In the genomic region with DNA sequence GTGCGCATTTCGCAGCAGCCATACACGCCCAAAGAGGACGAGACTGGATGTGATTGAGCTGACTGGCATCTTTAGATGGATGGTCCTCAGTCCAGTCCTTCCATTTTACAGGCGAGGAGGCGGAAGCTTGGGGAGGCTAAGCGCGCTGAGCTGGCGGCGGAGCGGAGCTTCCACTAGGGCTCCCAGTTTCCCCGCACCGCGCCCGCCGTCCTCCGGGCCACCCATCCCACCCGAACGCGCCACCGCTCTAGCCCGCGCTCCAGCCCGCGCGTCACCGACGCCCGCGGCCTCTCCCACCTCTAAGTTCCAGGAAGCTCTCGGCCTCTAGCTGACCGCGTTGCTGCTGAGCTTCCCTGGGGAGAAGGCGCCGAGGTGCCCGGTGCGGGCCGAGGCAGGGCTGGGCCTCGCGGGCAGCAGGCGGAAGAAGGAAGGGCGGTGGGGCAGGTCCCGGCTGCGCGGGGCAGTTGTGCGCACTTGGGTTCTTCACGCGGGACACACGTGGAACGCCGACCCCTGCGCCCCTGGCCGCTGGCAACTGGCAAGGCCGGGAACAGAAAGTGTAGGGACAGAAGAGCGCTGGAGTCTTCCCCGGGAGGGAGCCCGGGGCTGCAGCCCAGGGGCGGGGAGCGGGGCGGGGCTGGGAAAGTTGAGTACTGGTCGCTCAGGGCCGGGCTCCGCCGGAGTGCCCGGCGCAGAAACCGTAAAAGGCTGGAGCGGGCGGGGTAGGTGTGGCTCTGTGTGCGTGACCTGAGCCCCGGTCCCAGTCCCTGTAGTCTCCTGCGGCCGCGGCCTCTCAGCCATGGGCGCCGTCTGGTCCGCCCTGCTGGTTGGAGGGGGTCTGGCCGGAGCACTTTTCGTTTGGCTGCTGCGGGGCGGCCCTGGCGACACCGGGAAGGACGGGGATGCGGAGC, we compare ENCODE assay signal across 8 cellular contexts. TPM values are rescaled to one million over a fixed set of nuclear protein-coding genes. Genes with fewer than 3 reads are reported as not detected.
DNase-seq lines count a peak whose midpoint lies in the region; ATAC-seq and TF ChIP-seq lines count a peak whose summit lies in the region.

TSS of gene STBD1 (plus strand) at position 763 of the 911 bp plus-strand sequence. CDS start at position 800, 37 bp downstream.

- H3K79me2 ChIP-seq in fibroblast of lung (ENCODE audit: control insufficient read depth, insufficient read depth, low read length), result peaks cover 11% of the 10 kb centered on the region

- H3K27ac Mint-ChIP-seq in activated T-cell treated with anti-CD3 and anti-CD28 coated beads, Interleukin-2, amount 50 U/mL, for 24 hours, result peak within 1 kb of the TSS; percentile 39

- TF ChIP-seq CTCF in AG09319 (IDR thresholded peaks at IDR 0.05; ENCODE audit: low read depth, low read length) (no peak), fibroblast of lung (conservative IDR thresholded peaks at IDR 0.05 in 1 of 2, IDR thresholded peaks at IDR 0.05 in 1 of 2; ENCODE audit: low read depth in 1 of 2, low read length in 2 of 2) (no peak), thoracic aorta (IDR thresholded peaks at IDR 0.05) (no peak)

- H3K9ac ChIP-seq in fibroblast of lung (ENCODE audit: insufficient read depth, low read length) (peak within 1 kb of the TSS; percentile 72), mucosa of stomach (ENCODE audit: low read length) (peak within 1 kb of the TSS; percentile 92)

- no peaks in the 10 kb centered on the region for H3K27me3 ChIP-seq in fibroblast of lung (ENCODE audit: control insufficient read depth, insufficient read depth, low read length)
- no peaks in the 10 kb centered on the region for H3K27me3 ChIP-seq in mucosa of stomach (ENCODE audit: control insufficient read depth, insufficient read depth, low read length)
- no peaks in the 10 kb centered on the region for H3K27me3 ChIP-seq in thoracic aorta (replicated peaks; ENCODE audit: insufficient read depth)

- peaks cover 27% of the 10 kb centered on the region for H3K27me3 Mint-ChIP-seq in activated T-cell treated with anti-CD3 and anti-CD28 coated beads, Interleukin-2, amount 50 U/mL, for 24 hours

- H3K4me3 Mint-ChIP-seq in activated T-cell treated with anti-CD3 and anti-CD28 coated beads, Interleukin-2, amount 50 U/mL, for 24 hours, result peak within 1 kb of the TSS; percentile 75

- H3K27ac ChIP-seq in fibroblast of lung (ENCODE audit: insufficient read depth, low read length) (peak within 1 kb of the TSS; percentile 81), thoracic aorta (peak within 1 kb of the TSS; percentile 88 to 89)

- H3K4me3 ChIP-seq in fibroblast of lung (replicated peaks in 1 of 4; ENCODE audit: control extremely low read depth in 1 of 4, insufficient read depth in 1 of 4, low read depth in 3 of 4, low read length in 4 of 4), result peak within 1 kb of the TSS; percentile 82 to 96 (median 89)
- peak within 1 kb of the TSS; percentile 85 for H3K4me3 ChIP-seq in mucosa of stomach (ENCODE audit: low read length)
- peak within 1 kb of the TSS; percentile 94 for H3K4me3 ChIP-seq in thoracic aorta

- ATAC-seq in GM19023 (IDR thresholded peaks at IDR 0.05; ENCODE audit: unreplicated experiment), result peak; percentile 46
- peak; percentile 75 for ATAC-seq in thoracic aorta (ENCODE audit: insufficient number of reproducible peaks, low FRiP score, low read depth)
- ATAC-seq in HG02798 (IDR thresholded peaks at IDR 0.05; ENCODE audit: poor library complexity, unreplicated experiment), result no peak

- peaks cover 36% of the 10 kb centered on the region for H3K4me1 Mint-ChIP-seq in activated T-cell treated with anti-CD3 and anti-CD28 coated beads, Interleukin-2, amount 50 U/mL, for 24 hours (ENCODE audit: low read depth)

- no peaks in the 10 kb centered on the region for H3K9me3 Mint-ChIP-seq in activated T-cell treated with anti-CD3 and anti-CD28 coated beads, Interleukin-2, amount 50 U/mL, for 24 hours

- H3K36me3 ChIP-seq in fibroblast of lung (ENCODE audit: control insufficient read depth, insufficient read depth, low read length) (peaks cover 1% of the 10 kb centered on the region), mucosa of stomach (ENCODE audit: control insufficient read depth, insufficient read depth, low read length) (no peaks in the 10 kb centered on the region), thoracic aorta (peaks cover 5% of the 10 kb centered on the region)

- H3K9me3 ChIP-seq in fibroblast of lung (ENCODE audit: control insufficient read depth, insufficient read depth, low read depth, low read length), result no peaks in the 10 kb centered on the region
- no peaks in the 10 kb centered on the region for H3K9me3 ChIP-seq in mucosa of stomach (ENCODE audit: control insufficient read depth, low read length)
- H3K9me3 ChIP-seq in thoracic aorta, result no peaks in the 10 kb centered on the region

- no peaks in the 10 kb centered on the region for H4K20me1 ChIP-seq in fibroblast of lung (ENCODE audit: control insufficient read depth, extremely low read depth, insufficient read depth, low read length)

- DNase-seq in AG09319 (ENCODE audit: extremely low read depth, low read depth) (peak; percentile 31), NCI-H526 treated with DMSO at 0.1 percent for 48 hours (lab: John Stamatoyannopoulos, UW) (peak; percentile 16), fibroblast of lung (ENCODE audit: low read depth in 2 of 2) (peak; percentile 61 to 74), thoracic aorta (ENCODE audit: low spot score) (peak; percentile 48)
- peak; percentile 67 for DNase-seq in activated T-cell treated with anti-CD3 and anti-CD28 coated beads, Interleukin-2, amount 50 U/mL, for 24 hours

- H3K4me1 ChIP-seq in fibroblast of lung (ENCODE audit: control insufficient read depth, extremely low read depth, insufficient read depth, low read length) (peaks cover 14% of the 10 kb centered on the region), mucosa of stomach (ENCODE audit: control insufficient read depth, insufficient read depth, low read length) (peaks cover 30% of the 10 kb centered on the region), thoracic aorta (ENCODE audit: control insufficient read depth in 1 of 2, low read depth in 2 of 2) (peaks cover 17 to 45% of the 10 kb centered on the region in 2 donors)

- H3K36me3 Mint-ChIP-seq in activated T-cell treated with anti-CD3 and anti-CD28 coated beads, Interleukin-2, amount 50 U/mL, for 24 hours (ENCODE audit: low read depth), result no peaks in the 10 kb centered on the region

- H2AFZ ChIP-seq in fibroblast of lung (ENCODE audit: low read length), result peak within 1 kb of the TSS; percentile 87

- H3K4me2 ChIP-seq in fibroblast of lung (ENCODE audit: extremely low read depth, insufficient read depth, low read length), result peak within 1 kb of the TSS; percentile 86

RNA-seq across cellular contexts. Expression of gene STBD1, which starts in this region (rescaled TPM):
- total RNA-seq in fibroblast of lung (10.8 and 17.5 TPM in 2 replicates), thoracic aorta (10 to 100 TPM in 1 of 2 donors, 1 to 10 TPM in 1; 7.7 to 14.6 TPM)
- 1.7 and 3.1 TPM in 2 replicates for polyA plus RNA-seq in fibroblast of lung
- polyA plus RNA-seq in fibroblast of lung (2012), result 7.3 and 8.6 TPM in 2 replicates
- 1.7 and 5.8 TPM in 2 replicates for polyA minus RNA-seq in fibroblast of lung (ENCODE audit: low replicate concordance)

Comparison
In these comparisons a context has a peak if more than half of its experiments do, and no peak if none do; other contexts are left out.
1. DNase-seq: peak in every context shown above with its lines; median percentile 68 in fibroblast of lung; 67 in activated T-cell treated with anti-CD3 and anti-CD28 coated beads, Interleukin-2, amount 50 U/mL, for 24 hours; 48 in thoracic aorta; 31 in AG09319; 16 in NCI-H526 treated with DMSO at 0.1 percent for 48 hours.